ENCODE assay signal across 9 cellular contexts in genomic region chr1:199691540-199691939, GRCh38.
DNase-seq lines count a peak whose midpoint lies in the region; ATAC-seq and TF ChIP-seq lines count a peak whose summit lies in the region.
"Had no signal": no experiment of that assay in that cellular context is flagged by ENCODE, and none has a peak within 500 bp of the region (broad histone marks: within the 10 kb centered on the region; RNA-seq: fewer than 3 reads in every experiment).

No MANE protein-coding gene starts in this region.

- H3K27ac ChIP-seq in VCaP = peak overlapping the region; percentile 66

- no peak for ATAC-seq in HG03196 (IDR thresholded peaks at IDR 0.05; ENCODE audit: unreplicated experiment)

- TF ChIP-seq POLR2A in NB4 (IDR thresholded peaks at IDR 0.05; ENCODE audit: extremely low read depth, insufficient read length) = no peak

- no peak overlapping the region for H3K4me3 ChIP-seq in NB4 (ENCODE audit: low read depth, low read length)

- DNase-seq in Daoy (ENCODE audit: low read depth) = peak; percentile 88
- peak; percentile 92 for DNase-seq in NB4 (ENCODE audit: low read depth)
- peak; percentile 66 to 99 for DNase-seq in lung microvascular endothelial cell (ENCODE audit: low read depth in 2 of 2)
- DNase-seq in stimulated activated naive CD4-positive, alpha-beta T cell treated with Interleukin-2 at 50 U/mL for 16 hours (lab: John Stamatoyannopoulos, UW) = no peak
- DNase-seq in activated CD4-positive, CD25-positive, alpha-beta regulatory T cell treated with anti-CD3 and anti-CD28 coated beads, Interleukin-2, amount 50 U/mL, for 72 hours = no peak
- DNase-seq in DMS 273 (lab: John Stamatoyannopoulos, UW; ENCODE audit: unreplicated experiment) = no peak
- DNase-seq: stimulated activated CD4-positive, alpha-beta T cell treated with anti-CD3 and anti-CD28 coated beads, Interleukin-12 subunit alpha, Interleukin-12 subunit beta, amount 100 ng/mL, for 4 hours had no signal

- TF ChIP-seq CTCF in NB4 (IDR thresholded peaks at IDR 0.05; ENCODE audit: low read depth, low read length) = no peak
- 0 out of 2 replicates have a peak, but pooled peaks have one; percentile 13 for TF ChIP-seq CTCF in VCaP (conservative IDR thresholded peaks at IDR 0.05)

Comparison
In these comparisons a context has a peak if more than half of its experiments do, and no peak if none do; other contexts are left out.
1. DNase-seq: peak in Daoy (single experiment), NB4 (single experiment) and lung microvascular endothelial cell (2 of 2); none in stimulated activated naive CD4-positive, alpha-beta T cell treated with Interleukin-2 at 50 U/mL for 16 hours (single experiment), activated CD4-positive, CD25-positive, alpha-beta regulatory T cell treated with anti-CD3 and anti-CD28 coated beads, Interleukin-2, amount 50 U/mL, for 72 hours (single experiment) and DMS 273 (single experiment).